In genomic region chr11:45858751-45859398, GRCh38 we compare ENCODE assay signal across 1 cellular context.
TF ChIP-seq lines count a peak whose summit lies in the region.

No MANE protein-coding gene starts in this region.

TF ChIP-seq in IMR-90, 13 proteins besides CTCF, POLR2A, EP300 and RAD21:
- TF ChIP-seq FOS (IDR thresholded peaks at IDR 0.05; ENCODE audit: low read depth, low read length) (no peak), USF2 (IDR thresholded peaks at IDR 0.05; ENCODE audit: low read depth, low read length) (no peak), SMC3 (IDR thresholded peaks at IDR 0.05; ENCODE audit: low read depth, low read length) (no peak), CEBPB (IDR thresholded peaks at IDR 0.05; ENCODE audit: low read depth, low read length) (no peak), RFX5 (IDR thresholded peaks at IDR 0.05; ENCODE audit: low read depth, low read length) (no peak), NFE2L2 (IDR thresholded peaks at IDR 0.05; ENCODE audit: low read depth, low read length) (no peak), CHD1 (IDR thresholded peaks at IDR 0.05; ENCODE audit: low read depth, low read length) (no peak), ELK1 (IDR thresholded peaks at IDR 0.05; ENCODE audit: borderline replicate concordance, low read depth, low read length) (no peak), MXI1 (IDR thresholded peaks at IDR 0.05; ENCODE audit: borderline replicate concordance, low read depth, low read length) (no peak)
